24 cellular contexts compared by ENCODE assay signal in the genomic region with DNA sequence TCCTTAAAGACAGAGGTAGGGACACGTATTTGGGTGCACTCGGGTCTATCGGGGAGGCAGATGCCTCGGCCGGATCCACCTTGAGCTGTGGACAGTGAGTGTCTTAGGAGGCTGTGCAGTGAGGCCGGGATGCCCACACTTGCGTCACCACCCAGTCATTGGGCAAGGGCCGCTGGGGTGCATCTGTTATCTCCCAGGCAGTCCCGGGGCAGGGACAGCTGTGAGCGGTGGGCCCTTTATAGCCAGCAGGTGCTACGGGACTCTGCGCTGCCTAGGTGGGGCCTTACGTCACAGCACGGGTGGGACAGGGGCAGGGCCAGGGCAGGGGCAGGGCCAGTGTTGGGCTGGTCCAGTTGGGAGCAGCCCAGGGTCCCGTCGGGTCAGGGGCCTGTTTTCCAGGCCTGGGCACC. TPM values are rescaled to one million over a fixed set of nuclear protein-coding genes. Genes with fewer than 3 reads are reported as not detected.
"Had no signal": no experiment of that assay in that cellular context is flagged by ENCODE, and none has a peak within 500 bp of the region (broad histone marks: within the 10 kb centered on the region; RNA-seq: fewer than 3 reads in every experiment).

No MANE protein-coding gene starts in this region.

- H3K4me3 ChIP-seq: coronary artery, esophagus muscularis mucosa, gastroesophageal sphincter, heart left ventricle, thyroid gland had no signal

- ATAC-seq: gastroesophageal sphincter, heart left ventricle, T-helper 17 cell had no signal

- H3K9me3 ChIP-seq: esophagus muscularis mucosa, gastroesophageal sphincter, heart left ventricle, thyroid gland had no signal

- H3K27me3 Mint-ChIP-seq: T-helper 17 cell had no signal

- H3K9me3 Mint-ChIP-seq: activated naive CD8-positive, alpha-beta T cell treated with anti-CD3 and anti-CD28 coated beads for 36 hours; memory B cell; nephron progenitor cell; stimulated activated naive CD8-positive, alpha-beta T cell treated with anti-CD3 and anti-CD28 coated beads, Interleukin-15, Interleukin-2, amounts not matched to agents 100 ng/mL and 50 ng/mL, for 24 hours had no signal

- DNase-seq: activated CD4-positive, alpha-beta T cell treated with anti-CD3 and anti-CD28 coated beads for 1 hour; activated CD4-positive, alpha-beta T cell treated with anti-CD3 and anti-CD28 coated beads, Interleukin-2, amount 50 U/mL, for 1 hour; activated naive CD4-positive, alpha-beta T cell; activated naive CD8-positive, alpha-beta T cell treated with anti-CD3 and anti-CD28 coated beads for 36 hours; activated T-cell treated with anti-CD3 and anti-CD28 coated beads, Interleukin-2, amount 50 U/mL, for 1 hour; amniotic stem cell; nephron progenitor cell; occipital lobe; stimulated activated CD4-positive, alpha-beta T cell treated with anti-CD3 and anti-CD28 coated beads, Interleukin-12 subunit alpha, Interleukin-12 subunit beta, amount 100 ng/mL, for 4 hours; stimulated activated CD4-positive, alpha-beta T cell treated with anti-CD3 and anti-CD28 coated beads, Interleukin-4, amount 100 ng/mL, for 4 hours; substantia nigra; SW 1271; T-helper 17 cell; thyroid gland had no signal

- H3K27me3 ChIP-seq: thyroid gland had no signal

- H3K27ac ChIP-seq: coronary artery, esophagus muscularis mucosa, gastroesophageal sphincter, heart left ventricle, thyroid gland had no signal

- FAIRE-seq: bronchial epithelial cell, islet of Langerhans had no signal

- H3K36me3 Mint-ChIP-seq: activated naive CD8-positive, alpha-beta T cell treated with anti-CD3 and anti-CD28 coated beads for 36 hours had no signal

- H3K4me1 Mint-ChIP-seq: activated naive CD8-positive, alpha-beta T cell treated with anti-CD3 and anti-CD28 coated beads for 36 hours; memory B cell had no signal

- H3K4me3 Mint-ChIP-seq: activated naive CD8-positive, alpha-beta T cell treated with anti-CD3 and anti-CD28 coated beads for 36 hours; memory B cell; nephron progenitor cell; stimulated activated naive CD8-positive, alpha-beta T cell treated with anti-CD3 and anti-CD28 coated beads, Interleukin-15, Interleukin-2, amounts not matched to agents 100 ng/mL and 50 ng/mL, for 24 hours; T-helper 17 cell had no signal

- H3K4me1 ChIP-seq: thyroid gland had no signal

- H3K27ac Mint-ChIP-seq: activated naive CD8-positive, alpha-beta T cell treated with anti-CD3 and anti-CD28 coated beads for 36 hours; memory B cell; nephron progenitor cell; stimulated activated naive CD8-positive, alpha-beta T cell treated with anti-CD3 and anti-CD28 coated beads, Interleukin-15, Interleukin-2, amounts not matched to agents 100 ng/mL and 50 ng/mL, for 24 hours; T-helper 17 cell had no signal

RNA-seq across cellular contexts. Expression of a gene that starts 0.7 kb away (rescaled TPM):
- total RNA-seq: bronchial epithelial cell, gastroesophageal sphincter, heart left ventricle, liver, ureter had no signal
- polyA plus RNA-seq: heart left ventricle, liver had no signal

RNA-seq across cellular contexts. Expression of a gene that starts 38.0 kb away (rescaled TPM):
- total RNA-seq: activated naive CD8-positive, alpha-beta T cell treated with anti-CD3 and anti-CD28 coated beads for 36 hours; heart left ventricle; T-helper 17 cell; ureter had no signal
- polyA plus RNA-seq: heart left ventricle, liver had no signal

RNA-seq across cellular contexts. Expression of a gene that starts 56.6 kb away (rescaled TPM):
- total RNA-seq: bronchial epithelial cell, esophagus muscularis mucosa, gastroesophageal sphincter, occipital lobe, T-helper 17 cell, thyroid gland had no signal
- polyA plus RNA-seq: heart left ventricle, liver had no signal
